In the genomic region with DNA sequence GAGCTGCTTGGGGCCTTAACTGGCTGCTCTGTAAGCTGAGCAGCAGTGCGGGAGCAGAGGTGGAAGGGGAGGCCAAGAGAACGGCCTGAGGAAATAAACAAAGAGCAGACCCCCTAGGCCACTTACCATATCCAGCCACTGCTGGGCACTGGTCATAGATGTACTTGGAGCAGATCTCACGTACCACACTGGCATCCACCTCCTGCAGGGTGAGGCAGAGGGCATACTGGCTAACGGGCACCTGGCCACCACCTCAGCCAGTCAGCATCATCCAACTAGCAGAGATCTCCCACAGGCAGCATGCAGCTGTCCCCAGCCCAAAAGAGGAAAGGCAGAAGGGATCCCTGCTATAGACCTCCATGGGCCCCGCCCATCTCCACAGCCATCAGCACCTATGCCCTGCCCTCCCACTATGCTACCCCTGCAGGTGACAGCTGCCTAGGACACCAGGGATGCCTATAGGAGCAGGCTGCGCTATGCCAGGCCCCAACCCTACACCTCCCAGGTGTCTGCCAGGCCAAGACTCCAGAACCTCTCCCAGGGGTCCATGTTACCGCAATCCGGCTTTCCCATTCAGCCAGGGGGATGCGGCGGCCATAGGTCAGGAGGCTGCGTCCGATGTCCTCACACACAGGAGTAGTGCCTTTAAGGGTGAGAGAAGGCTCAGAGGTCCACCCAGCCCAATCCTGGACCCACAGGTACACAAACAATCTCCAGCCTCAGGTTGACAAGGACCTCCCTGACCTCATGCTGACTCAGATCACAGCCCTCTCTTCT, we compare ENCODE assay signal across 1 cellular context.
TF ChIP-seq lines count a peak whose summit lies in the region.

No MANE protein-coding gene starts in this region.

TF ChIP-seq in K562, 482 proteins besides CTCF, POLR2A, EP300 and RAD21:
- TF ChIP-seq POLR2G (IDR thresholded peaks at IDR 0.05; ENCODE audit: low read depth, low read length) (0 out of 2 replicates have a peak, but pooled peaks have one; percentile 34), KDM4B (IDR thresholded peaks at IDR 0.05; ENCODE audit: borderline replicate concordance in 2 of 2, low read depth in 1 of 2) (no peak)
TF ChIP-seq in K562: peak in this region for 1.
